ENCODE assay signal across 18 cellular contexts in genomic region chr17:70772761-70773160, GRCh38.
DNase-seq lines count a peak whose midpoint lies in the region; ATAC-seq and TF ChIP-seq lines count a peak whose summit lies in the region.
"Had no signal": no experiment of that assay in that cellular context is flagged by ENCODE, and none has a peak within 500 bp of the region (broad histone marks: within the 10 kb centered on the region; RNA-seq: fewer than 3 reads in every experiment).

No MANE protein-coding gene starts in this region.

- no peak overlapping the region for H3K4me3 ChIP-seq in epithelial cell of proximal tubule (ENCODE audit: low read depth, low read length)
- no peak overlapping the region for H3K4me3 ChIP-seq in CD4-positive, alpha-beta memory T cell (ENCODE audit: low read length in 2 of 2)
- no peak overlapping the region for H3K4me3 ChIP-seq in ovary
- H3K4me3 ChIP-seq: BLaER1 treated with 17β-estradiol and CSF1 and Interleukin-3, amounts not matched to agents 10 nM and 100 nM; GM23338 had no signal

- H3K27ac ChIP-seq in CD4-positive, alpha-beta memory T cell (ENCODE audit: low read depth, low read length): no peak overlapping the region
- H3K27ac ChIP-seq in ovary: no peak overlapping the region
- H3K27ac ChIP-seq: BLaER1 treated with 17β-estradiol and CSF1 and Interleukin-3, amounts not matched to agents 10 nM and 100 nM had no signal

- peak; percentile 12 for DNase-seq in NOMO-1 treated with DMSO at 0.1 percent for 48 hours (lab: John Stamatoyannopoulos, UW; ENCODE audit: unreplicated experiment)
- DNase-seq in NOMO-1 treated with dmso at 0.1 percent for 144 hours (lab: John Stamatoyannopoulos, UW; ENCODE audit: unreplicated experiment): no peak
- DNase-seq in epithelial cell of proximal tubule (ENCODE audit: low read depth): peak; percentile 61
- peak; percentile 40 for DNase-seq in mucosa of gallbladder (ENCODE audit: low spot score)
- no peak for DNase-seq in CD4-positive, alpha-beta memory T cell
- DNase-seq in effector CD4-positive, alpha-beta T cell: no peak
- DNase-seq in ovary: no peak
- DNase-seq: 8988T, Caco-2, DMS153, DMS79, GDM1, HCEC 1CT, IMR-90 had no signal

- CTCF ChIA-PET in CD4-positive, alpha-beta memory T cell (lab: Charles Lee; ENCODE audit: partially characterized antibody): no interaction called here

- H3K36me3 ChIP-seq in CD4-positive, alpha-beta memory T cell (ENCODE audit: insufficient read depth, low read length): no peaks in the 10 kb centered on the region
- H3K36me3 ChIP-seq in ovary: no peaks in the 10 kb centered on the region
- H3K36me3 ChIP-seq: BLaER1 treated with 17β-estradiol and CSF1 and Interleukin-3, amounts not matched to agents 10 nM and 100 nM had no signal

- no peak for ATAC-seq in activated T-helper 17 cell treated with anti-CD3 and anti-CD28 coated beads, Interleukin-2, amount 50 U/mL, for 72 hours (replicated peaks)
- ATAC-seq: GM23338 had no signal

- no peaks in the 10 kb centered on the region for H3K9me3 Mint-ChIP-seq in activated T-helper 17 cell treated with anti-CD3 and anti-CD28 coated beads, Interleukin-2, amount 50 U/mL, for 72 hours
- H3K9me3 Mint-ChIP-seq in CD4-positive, alpha-beta memory T cell: peaks cover 0 to 3% (median 0%) of the 10 kb centered on the region in 8 donors
- H3K9me3 Mint-ChIP-seq: GM23338 had no signal

- H3K4me1 ChIP-seq in CD4-positive, alpha-beta memory T cell (ENCODE audit: insufficient read depth, low read length): no peaks in the 10 kb centered on the region
- no peaks in the 10 kb centered on the region for H3K4me1 ChIP-seq in ovary (ENCODE audit: insufficient read depth)
- H3K4me1 ChIP-seq: Caco-2 had no signal

- no peaks in the 10 kb centered on the region for H3K27me3 ChIP-seq in CD4-positive, alpha-beta memory T cell (ENCODE audit: insufficient read depth, low read length)
- no peaks in the 10 kb centered on the region for H3K27me3 ChIP-seq in ovary
- H3K27me3 ChIP-seq: BLaER1 treated with 17β-estradiol and CSF1 and Interleukin-3, amounts not matched to agents 10 nM and 100 nM had no signal

- H3K4me3 Mint-ChIP-seq in activated T-helper 17 cell treated with anti-CD3 and anti-CD28 coated beads, Interleukin-2, amount 50 U/mL, for 72 hours: no peak overlapping the region
- H3K4me3 Mint-ChIP-seq in CD4-positive, alpha-beta memory T cell: no peak overlapping the region
- H3K4me3 Mint-ChIP-seq: B cell, GM23338 had no signal

- no peak for TF ChIP-seq EP300 in ovary (IDR thresholded peaks at IDR 0.05)

- no peaks in the 10 kb centered on the region for H3K4me1 Mint-ChIP-seq in activated T-helper 17 cell treated with anti-CD3 and anti-CD28 coated beads, Interleukin-2, amount 50 U/mL, for 72 hours
- H3K4me1 Mint-ChIP-seq in CD4-positive, alpha-beta memory T cell: no peaks in the 10 kb centered on the region
- H3K4me1 Mint-ChIP-seq: B cell had no signal

- no peaks in the 10 kb centered on the region for H3K9me3 ChIP-seq in CD4-positive, alpha-beta memory T cell (ENCODE audit: control insufficient read depth in 1 of 2, low read length in 2 of 2)
- no peaks in the 10 kb centered on the region for H3K9me3 ChIP-seq in ovary
- H3K9me3 ChIP-seq: BLaER1 treated with 17β-estradiol and CSF1 and Interleukin-3, amounts not matched to agents 10 nM and 100 nM; Caco-2 had no signal

- no peak overlapping the region for H3K27ac Mint-ChIP-seq in activated T-helper 17 cell treated with anti-CD3 and anti-CD28 coated beads, Interleukin-2, amount 50 U/mL, for 72 hours
- no peak overlapping the region for H3K27ac Mint-ChIP-seq in CD4-positive, alpha-beta memory T cell
- H3K27ac Mint-ChIP-seq: B cell, GM23338 had no signal

- no peaks in the 10 kb centered on the region for H3K36me3 Mint-ChIP-seq in activated T-helper 17 cell treated with anti-CD3 and anti-CD28 coated beads, Interleukin-2, amount 50 U/mL, for 72 hours (ENCODE audit: low read depth)
- no peaks in the 10 kb centered on the region for H3K36me3 Mint-ChIP-seq in CD4-positive, alpha-beta memory T cell

- TF ChIP-seq POLR2A in ovary (IDR thresholded peaks at IDR 0.05): no peak

- no peaks in the 10 kb centered on the region for H3K27me3 Mint-ChIP-seq in activated T-helper 17 cell treated with anti-CD3 and anti-CD28 coated beads, Interleukin-2, amount 50 U/mL, for 72 hours
- no peaks in the 10 kb centered on the region for H3K27me3 Mint-ChIP-seq in CD4-positive, alpha-beta memory T cell
- H3K27me3 Mint-ChIP-seq: B cell had no signal

- intact Hi-C loops in CD4-positive, alpha-beta memory T cell (cut with micrococcal nuclease): no loop called here
- intact Hi-C loops in ovary (cut with DNase I): no loop called here

- 83 to 87% (median 84%) methylated on average over 7 of the region's 7 CpGs for WGBS in ovary, 3 donors

- TF ChIP-seq CTCF in epithelial cell of proximal tubule (conservative IDR thresholded peaks at IDR 0.05; ENCODE audit: low read depth, low read length): no peak
- no peak for TF ChIP-seq CTCF in ovary (IDR thresholded peaks at IDR 0.05)

- POLR2A ChIA-PET in CD4-positive, alpha-beta memory T cell (lab: Charles Lee; ENCODE audit: partially characterized antibody): no interaction called here

Comparison
In these comparisons a context has a peak if more than half of its experiments do, and no peak if none do; other contexts are left out.
1. DNase-seq: peak in NOMO-1 treated with DMSO at 0.1 percent for 48 hours (single experiment), epithelial cell of proximal tubule (single experiment) and mucosa of gallbladder (single experiment); none in NOMO-1 treated with dmso at 0.1 percent for 144 hours (single experiment), CD4-positive, alpha-beta memory T cell (0 of 5), effector CD4-positive, alpha-beta T cell (single experiment) and ovary (0 of 5).